17 cellular contexts compared by ENCODE assay signal in the genomic region with DNA sequence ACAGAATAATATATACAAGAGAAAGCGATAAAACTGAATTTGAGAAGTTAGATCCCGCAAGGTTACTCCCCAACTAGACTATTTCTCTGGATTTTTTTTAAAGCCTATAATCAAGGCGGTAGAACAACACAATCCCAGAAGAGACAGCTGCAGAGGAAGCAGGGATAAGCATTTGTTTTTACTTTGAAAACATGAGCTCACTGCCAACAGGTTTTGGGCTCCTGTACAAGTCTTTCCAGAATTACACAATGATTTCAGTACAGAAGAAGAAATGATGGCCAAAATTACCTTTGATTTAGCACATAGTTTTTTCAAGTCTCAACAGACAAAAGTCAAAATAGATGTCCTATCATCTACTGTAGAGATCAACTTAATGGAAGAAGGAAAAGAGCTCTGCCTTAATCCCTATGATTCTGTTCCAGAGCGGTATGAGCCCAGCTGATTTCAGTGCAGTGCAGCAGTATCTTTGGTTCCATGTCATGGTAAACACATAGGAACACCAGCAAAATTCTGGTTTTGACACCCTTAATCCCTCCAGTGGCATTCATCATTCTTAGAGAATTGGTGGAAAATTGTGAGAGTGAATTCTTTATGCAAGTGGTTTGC.
DNase-seq lines count a peak whose midpoint lies in the region; ATAC-seq and TF ChIP-seq lines count a peak whose summit lies in the region.
"Had no signal": no experiment of that assay in that cellular context is flagged by ENCODE, and none has a peak within 500 bp of the region (broad histone marks: within the 10 kb centered on the region; RNA-seq: fewer than 3 reads in every experiment).

No MANE protein-coding gene starts in this region.

- DNase-seq in G401 (ENCODE audit: low spot score) = peak; percentile 18
- DNase-seq in SJCRH30 = peak; percentile 47 to 73
- DNase-seq in fibroblast of lung (ENCODE audit: low read depth in 2 of 2) = peak; percentile 35 to 81
- DNase-seq in neural progenitor cell (ENCODE audit: low spot score) = no peak
- DNase-seq in DMS79 treated with DMSO at 0.1 percent for 48 hours (lab: John Stamatoyannopoulos, UW) = no peak
- no peak for DNase-seq in posterior cingulate gyrus
- no peak for DNase-seq in colonic mucosa
- DNase-seq in T-cell = no peak
- DNase-seq: activated naive CD4-positive, alpha-beta T cell treated with anti-CD3 and anti-CD28 coated beads, Interleukin-2, amount 50 U/mL, for 16 hours; central memory CD4-positive, alpha-beta T cell; lower lobe of right lung; NCI-H1417 treated with DMSO at 0.1 percent for 48 hours; NCI-H510A; occipital lobe; T-helper 17 cell had no signal

- H3K4me3 Mint-ChIP-seq in neural progenitor cell (no peak overlapping the region), T-cell (no peak overlapping the region)
- H3K4me3 Mint-ChIP-seq: T-helper 17 cell had no signal

- POLR2A ChIA-PET in T-cell (lab: Charles Lee) = no interaction called here

- TF ChIP-seq CTCF in fibroblast of lung (conservative IDR thresholded peaks at IDR 0.05 in 1 of 2, IDR thresholded peaks at IDR 0.05 in 1 of 2; ENCODE audit: low read depth in 1 of 2, low read length in 2 of 2) = no peak
- no peak for TF ChIP-seq CTCF in neural progenitor cell (IDR thresholded peaks at IDR 0.05)
- TF ChIP-seq CTCF in colonic mucosa (IDR thresholded peaks at IDR 0.05) = no peak

- H3K4me2 ChIP-seq in fibroblast of lung (ENCODE audit: extremely low read depth, insufficient read depth, low read length) (no peak overlapping the region), neural progenitor cell (no peak overlapping the region)

- no peaks in the 10 kb centered on the region for H3F3A ChIP-seq in neural progenitor cell (ENCODE audit: low read depth)

- H3K27me3 ChIP-seq in SJCRH30 (no peaks in the 10 kb centered on the region), fibroblast of lung (ENCODE audit: control insufficient read depth, insufficient read depth, low read length) (no peaks in the 10 kb centered on the region), neural progenitor cell (no peaks in the 10 kb centered on the region), colonic mucosa (no peaks in the 10 kb centered on the region)

- H3K4me1 Mint-ChIP-seq in neural progenitor cell = peaks cover 12% of the 10 kb centered on the region
- H3K4me1 Mint-ChIP-seq in T-cell = no peaks in the 10 kb centered on the region
- H3K4me1 Mint-ChIP-seq: T-helper 17 cell had no signal

- H3K27me3 Mint-ChIP-seq in neural progenitor cell (ENCODE audit: insufficient read depth, low read depth) (no peaks in the 10 kb centered on the region), T-cell (no peaks in the 10 kb centered on the region)
- H3K27me3 Mint-ChIP-seq: T-helper 17 cell had no signal

- H3K36me3 Mint-ChIP-seq in neural progenitor cell = peaks cover 2% of the 10 kb centered on the region
- no peaks in the 10 kb centered on the region for H3K36me3 Mint-ChIP-seq in T-cell

- CTCF ChIA-PET in T-cell (lab: Charles Lee) = no interaction called here

- H3K9ac ChIP-seq in fibroblast of lung (ENCODE audit: insufficient read depth, low read length) (no peak overlapping the region), neural progenitor cell (no peak overlapping the region), colonic mucosa (ENCODE audit: low read depth in 2 of 2, low read length in 2 of 2) (no peak overlapping the region)

- H3K9me3 ChIP-seq in SJCRH30 (replicated peaks) (no peaks in the 10 kb centered on the region), fibroblast of lung (ENCODE audit: control insufficient read depth, insufficient read depth, low read depth, low read length) (no peaks in the 10 kb centered on the region), neural progenitor cell (ENCODE audit: low read depth) (no peaks in the 10 kb centered on the region), colonic mucosa (no peaks in the 10 kb centered on the region)
- H3K9me3 ChIP-seq: lower lobe of right lung had no signal

- intact Hi-C loops in posterior cingulate gyrus (cut with DNase I) (no loop called here), colonic mucosa (cut with DNase I) (no loop called here)

- H3K27ac Mint-ChIP-seq in neural progenitor cell (no peak overlapping the region), T-cell (no peak overlapping the region)
- H3K27ac Mint-ChIP-seq: T-helper 17 cell had no signal

- H3K36me3 ChIP-seq in SJCRH30 (no peaks in the 10 kb centered on the region), fibroblast of lung (ENCODE audit: control insufficient read depth, insufficient read depth, low read length) (no peaks in the 10 kb centered on the region), neural progenitor cell (no peaks in the 10 kb centered on the region), colonic mucosa (no peaks in the 10 kb centered on the region)
- H3K36me3 ChIP-seq: HAP-1, lower lobe of right lung had no signal

- in situ Hi-C loops in G401 (cut with HindIII; ENCODE audit: low sequenced_read_pairs) = no loop called here

- peaks cover 11% of the 10 kb centered on the region for H3K9me3 Mint-ChIP-seq in neural progenitor cell
- H3K9me3 Mint-ChIP-seq in T-cell = peaks cover 3 to 28% (median 4%) of the 10 kb centered on the region in 3 donors

- no peak overlapping the region for H2AFZ ChIP-seq in fibroblast of lung (ENCODE audit: low read length)
- H2AFZ ChIP-seq in neural progenitor cell (replicated peaks) = peak overlapping the region; percentile 17

- H3K4me3 ChIP-seq in SJCRH30 (0 out of 2 replicates have a peak overlapping the region, but pooled peaks have one; percentile 3), fibroblast of lung (replicated peaks in 1 of 4; ENCODE audit: control extremely low read depth in 1 of 4, insufficient read depth in 1 of 4, low read depth in 3 of 4, low read length in 4 of 4) (no peak overlapping the region), neural progenitor cell (no peak overlapping the region), colonic mucosa (no peak overlapping the region)
- H3K4me3 ChIP-seq: HAP-1, K562, lower lobe of right lung had no signal

- ATAC-seq in T-cell (replicated peaks in 1 of 4) = no peak
- ATAC-seq: K562, lower lobe of right lung, T-helper 17 cell had no signal

- no peaks in the 10 kb centered on the region for H4K20me1 ChIP-seq in fibroblast of lung (ENCODE audit: control insufficient read depth, extremely low read depth, insufficient read depth, low read length)
- H4K20me1 ChIP-seq in neural progenitor cell (ENCODE audit: low read depth) = no peaks in the 10 kb centered on the region

- H3K4me1 ChIP-seq in SJCRH30 = peaks cover 15% of the 10 kb centered on the region
- peaks cover 2% of the 10 kb centered on the region for H3K4me1 ChIP-seq in fibroblast of lung (ENCODE audit: control insufficient read depth, extremely low read depth, insufficient read depth, low read length)
- no peaks in the 10 kb centered on the region for H3K4me1 ChIP-seq in neural progenitor cell
- H3K4me1 ChIP-seq in colonic mucosa = no peaks in the 10 kb centered on the region
- H3K4me1 ChIP-seq: lower lobe of right lung had no signal

- H3K79me2 ChIP-seq in fibroblast of lung (ENCODE audit: control insufficient read depth, insufficient read depth, low read length) (no peaks in the 10 kb centered on the region), neural progenitor cell (ENCODE audit: low read depth) (no peaks in the 10 kb centered on the region)

- H3K27ac ChIP-seq in SJCRH30 = peak overlapping the region; percentile 90
- H3K27ac ChIP-seq in fibroblast of lung (ENCODE audit: insufficient read depth, low read length) = no peak overlapping the region
- no peak overlapping the region for H3K27ac ChIP-seq in neural progenitor cell
- no peak overlapping the region for H3K27ac ChIP-seq in colonic mucosa
- H3K27ac ChIP-seq: lower lobe of right lung had no signal

Comparison
In these comparisons a context has a peak if more than half of its experiments do, and no peak if none do; other contexts are left out.
1. DNase-seq: peak in G401 (single experiment), SJCRH30 (2 of 2) and fibroblast of lung (2 of 2); none in neural progenitor cell (single experiment), DMS79 treated with DMSO at 0.1 percent for 48 hours (single experiment), posterior cingulate gyrus (0 of 10), colonic mucosa (single experiment) and T-cell (0 of 34).